Comparison of ENCODE assay signal across 16 cellular contexts in genomic region chr1:206504363-206504713, GRCh38. TPM values are rescaled to one million over a fixed set of nuclear protein-coding genes. Genes with fewer than 3 reads are reported as not detected.
DNase-seq lines count a peak whose midpoint lies in the region; ATAC-seq, FAIRE-seq and TF ChIP-seq lines count a peak whose summit lies in the region.
"Had no signal": no experiment of that assay in that cellular context is flagged by ENCODE, and none has a peak within 500 bp of the region (broad histone marks: within the 10 kb centered on the region; RNA-seq: fewer than 3 reads in every experiment).

No MANE protein-coding gene starts in this region.

- H3K4me1 Mint-ChIP-seq in CD8-positive, alpha-beta T cell (ENCODE audit: low read depth): peaks cover 43% of the 10 kb centered on the region
- peaks cover 45% of the 10 kb centered on the region for H3K4me1 Mint-ChIP-seq in activated CD8-positive, alpha-beta T cell treated with anti-CD3 and anti-CD28 coated beads, Interleukin-2, amount 10 ng/mL, durations not matched to agents 7 days and 5 days (ENCODE audit: low read depth)
- peaks cover 38 to 52% of the 10 kb centered on the region in 2 donors for H3K4me1 Mint-ChIP-seq in natural killer cell

- no peak overlapping the region for H3K4me3 ChIP-seq in A549
- H3K4me3 ChIP-seq in CD8-positive, alpha-beta T cell (ENCODE audit: low read depth, low read length): no peak overlapping the region
- H3K4me3 ChIP-seq: lower lobe of right lung had no signal

- peaks cover 6% of the 10 kb centered on the region for H3K36me3 Mint-ChIP-seq in CD8-positive, alpha-beta T cell
- peaks cover 17% of the 10 kb centered on the region for H3K36me3 Mint-ChIP-seq in activated CD8-positive, alpha-beta T cell treated with anti-CD3 and anti-CD28 coated beads, Interleukin-2, amount 10 ng/mL, durations not matched to agents 7 days and 5 days (ENCODE audit: low read depth)
- no peaks in the 10 kb centered on the region for H3K36me3 Mint-ChIP-seq in natural killer cell
- H3K36me3 Mint-ChIP-seq: brain had no signal

- H3K27ac ChIP-seq in A549: no peak overlapping the region; a peak in 2 of 6 replicates
- H3K27ac ChIP-seq in CD8-positive, alpha-beta T cell (ENCODE audit: low read depth, low read length): no peak overlapping the region

- no peaks in the 10 kb centered on the region for H3K36me3 ChIP-seq in CD8-positive, alpha-beta T cell (ENCODE audit: insufficient read depth, low read length)
- H3K36me3 ChIP-seq: BE2C, lower lobe of right lung had no signal

- intact Hi-C loops in CD8-positive, alpha-beta T cell (cut with DNase I, micrococcal nuclease): no loop called here
- intact Hi-C loops in natural killer cell (cut with micrococcal nuclease): loop anchor here (2.0 kb wide), 1 partner anchor 76 kb away; no protein-coding TSS in a partner anchor

- H3K27ac Mint-ChIP-seq in CD8-positive, alpha-beta T cell: peak overlapping the region; percentile 10
- H3K27ac Mint-ChIP-seq in activated CD8-positive, alpha-beta T cell treated with anti-CD3 and anti-CD28 coated beads, Interleukin-2, amount 10 ng/mL, durations not matched to agents 7 days and 5 days: peak overlapping the region; percentile 53
- H3K27ac Mint-ChIP-seq in natural killer cell: peak overlapping the region; percentile 57 to 81
- H3K27ac Mint-ChIP-seq: nephron progenitor cell had no signal

- H3K4me3 Mint-ChIP-seq in CD8-positive, alpha-beta T cell: no peak overlapping the region
- peak overlapping the region; percentile 9 for H3K4me3 Mint-ChIP-seq in activated CD8-positive, alpha-beta T cell treated with anti-CD3 and anti-CD28 coated beads, Interleukin-2, amount 10 ng/mL, durations not matched to agents 7 days and 5 days
- H3K4me3 Mint-ChIP-seq in natural killer cell: peak overlapping the region; percentile 51
- H3K4me3 Mint-ChIP-seq: nephron progenitor cell had no signal

- no peaks in the 10 kb centered on the region for H3K9me3 ChIP-seq in A549
- no peaks in the 10 kb centered on the region for H3K9me3 ChIP-seq in CD8-positive, alpha-beta T cell (ENCODE audit: low read length)
- H3K9me3 ChIP-seq: BE2C, lower lobe of right lung had no signal

- H3K27me3 Mint-ChIP-seq in CD8-positive, alpha-beta T cell (ENCODE audit: low read depth): peaks cover 4% of the 10 kb centered on the region
- peaks cover 15% of the 10 kb centered on the region for H3K27me3 Mint-ChIP-seq in activated CD8-positive, alpha-beta T cell treated with anti-CD3 and anti-CD28 coated beads, Interleukin-2, amount 10 ng/mL, durations not matched to agents 7 days and 5 days (ENCODE audit: low read depth)
- peaks cover 0 to 6% of the 10 kb centered on the region in 2 donors for H3K27me3 Mint-ChIP-seq in natural killer cell (ENCODE audit: low read depth in 2 of 2)

- peaks cover 26% of the 10 kb centered on the region for H3K4me1 ChIP-seq in A549
- H3K4me1 ChIP-seq in CD8-positive, alpha-beta T cell (ENCODE audit: insufficient read depth, low read length): peaks cover 9% of the 10 kb centered on the region
- H3K4me1 ChIP-seq: BE2C had no signal

- TF ChIP-seq RAD21 in A549 (conservative IDR thresholded peaks at IDR 0.05 in 1 of 2, IDR thresholded peaks at IDR 0.05 in 1 of 2): no peak

- POLR2A ChIA-PET in A549 (lab: Yijun Ruan, JAX): no interaction called here
- POLR2A ChIA-PET in CD8-positive, alpha-beta T cell (lab: Charles Lee): interaction anchor here (1.2 to 1.3 kb wide), 2 partner anchors 21 to 59 kb away, joined by 3 to 4 read pairs; no protein-coding TSS in a partner anchor
- POLR2A ChIA-PET in activated CD8-positive, alpha-beta T cell treated with anti-CD3 and anti-CD28 coated beads, Interleukin-2, amount 10 ng/mL, durations not matched to agents 7 days and 5 days (lab: Charles Lee): interaction anchor here (0.7 to 1.2 kb wide), 2 partner anchors 9 to 12 kb away, joined by 3 to 4 read pairs; no protein-coding TSS in a partner anchor

- DNase-seq in A549 (ENCODE audit: low read depth in 1 of 2, low spot score in 1 of 2): no peak
- no peak for DNase-seq in CD8-positive, alpha-beta T cell
- DNase-seq in activated CD8-positive, alpha-beta T cell treated with anti-CD3 and anti-CD28 coated beads, Interleukin-2, amount 10 ng/mL, durations not matched to agents 7 days and 5 days: no peak
- no peak for DNase-seq in natural killer cell
- DNase-seq in stimulated activated CD4-positive, alpha-beta T cell treated with anti-CD3 and anti-CD28 coated beads, Interleukin-4, amount 100 ng/mL, for 24 hours: no peak
- DNase-seq in RKO (ENCODE audit: low spot score): no peak
- DNase-seq in NCI-H526 (lab: John Stamatoyannopoulos, UW): no peak
- DNase-seq: BE2C, DMS79 treated with DMSO at 0.1 percent for 48 hours, NCI-H187 treated with DMSO at 0.1 percent for 48 hours, NCI-H526 treated with DMSO at 0.1 percent for 48 hours, nephron progenitor cell had no signal

- H3K27me3 ChIP-seq in CD8-positive, alpha-beta T cell (ENCODE audit: insufficient read depth, low read length): no peaks in the 10 kb centered on the region

- TF ChIP-seq EP300 in A549 (IDR thresholded peaks at IDR 0.05): no peak

- ATAC-seq in A549 (no peak), natural killer cell (no peak), HG03571 (IDR thresholded peaks at IDR 0.05; ENCODE audit: unreplicated experiment) (no peak)
- no peak for ATAC-seq in CD8-positive, alpha-beta T cell
- ATAC-seq in activated CD8-positive, alpha-beta T cell treated with anti-CD3 and anti-CD28 coated beads, Interleukin-2, amount 10 ng/mL, durations not matched to agents 7 days and 5 days: no peak
- ATAC-seq: Panc1 had no signal

- no peak for FAIRE-seq in A549 (lab: Jason Lieb, UNC)

- no peaks in the 10 kb centered on the region for H3K9me3 Mint-ChIP-seq in CD8-positive, alpha-beta T cell
- H3K9me3 Mint-ChIP-seq in activated CD8-positive, alpha-beta T cell treated with anti-CD3 and anti-CD28 coated beads, Interleukin-2, amount 10 ng/mL, durations not matched to agents 7 days and 5 days (ENCODE audit: insufficient read depth): no peaks in the 10 kb centered on the region
- H3K9me3 Mint-ChIP-seq in natural killer cell: no peaks in the 10 kb centered on the region
- H3K9me3 Mint-ChIP-seq: nephron progenitor cell had no signal

- TF ChIP-seq CTCF in A549 (IDR thresholded peaks at IDR 0.05): no peak
- no peak for TF ChIP-seq CTCF in CD8-positive, alpha-beta T cell (IDR thresholded peaks at IDR 0.05)
- no peak for TF ChIP-seq CTCF in natural killer cell (IDR thresholded peaks at IDR 0.05)

- no peak for TF ChIP-seq POLR2A in A549 (IDR thresholded peaks at IDR 0.05; ENCODE audit: low read length)

- 38% methylated on average over 3 of the region's 3 CpGs for WGBS in A549 (ENCODE audit: missing lambda C conversion rate)

- CTCF ChIA-PET in A549 (lab: Yijun Ruan, JAX): interaction anchor here (1.3 to 10.1 kb wide), 6 partner anchors 9 to 478 kb away, joined by 3 to 121 read pairs (median 7); no protein-coding TSS in a partner anchor
- CTCF ChIA-PET in CD8-positive, alpha-beta T cell (lab: Charles Lee): interaction anchor here (1.1 to 2.0 kb wide), 3 partner anchors 14 to 42 kb away, joined by 4 to 8 read pairs (median 7); no protein-coding TSS in a partner anchor
- CTCF ChIA-PET in activated CD8-positive, alpha-beta T cell treated with anti-CD3 and anti-CD28 coated beads, Interleukin-2, amount 10 ng/mL, durations not matched to agents 7 days and 5 days (lab: Charles Lee): interaction anchor here (1.0 to 2.8 kb wide), 5 partner anchors 14 to 154 kb away, joined by 3 to 14 read pairs (median 5); partner anchors contain the start of gene IKBKE

- peak overlapping the region; percentile 47; the same call in 2 of the 3 replicates for H3K4me2 ChIP-seq in A549

TF ChIP-seq in A549, 52 proteins besides CTCF, POLR2A, EP300 and RAD21:
- TF ChIP-seq NR3C1 (IDR thresholded peaks at IDR 0.05): no peak
- TF ChIP-seq BHLHE40 (IDR thresholded peaks at IDR 0.05; ENCODE audit: low read depth, low read length): no peak

RNA-seq across cellular contexts. Expression of gene RASSF5, which starts 3.0 kb away (rescaled TPM):
- polyA plus RNA-seq in A549 (2011; rRNA removed) (2.0 and 2.2 TPM in 2 replicates), A549 (2017; fragmentation: RNase III; extraction: RNeasy Plus Mini Kit Qiagen cat#74134 plus additional on column Dnase treatment) (1.4 to 2.2 TPM (median 1.9 TPM) in 3 replicates)
- 0.82 and 1.0 TPM in 2 replicates for polyA plus RNA-seq in A549 (2012; cell fraction: cytosol; rRNA removed)
- polyA plus RNA-seq in A549 (2012; cell fraction: nucleus; rRNA removed): 1.1 and 1.2 TPM in 2 replicates
- polyA minus RNA-seq in A549 (2011; rRNA and poly(A)+ RNA removed): 4.7 and 6.6 TPM in 2 replicates
- 100 to 1,000 TPM; 209 to 213 TPM for total RNA-seq in CD8-positive, alpha-beta T cell
- total RNA-seq in activated CD8-positive, alpha-beta T cell treated with anti-CD3 and anti-CD28 coated beads, Interleukin-2, amount 10 ng/mL, durations not matched to agents 7 days and 5 days: 100 to 1,000 TPM; 192 to 195 TPM
- total RNA-seq in natural killer cell: 100 to 1,000 TPM; 231 to 333 (median 279) TPM

RNA-seq across cellular contexts. Expression of gene IKBKE, which starts 34.1 kb away (rescaled TPM):
- 6.3 and 6.4 TPM in 2 replicates for polyA plus RNA-seq in A549 (2011; rRNA removed)
- 8.7 and 9.4 TPM in 2 replicates for polyA plus RNA-seq in A549 (2012; cell fraction: cytosol; rRNA removed)
- polyA plus RNA-seq in A549 (2012; cell fraction: nucleus; rRNA removed): 13.6 and 15.4 TPM in 2 replicates
- polyA plus RNA-seq in A549 (2017; fragmentation: RNase III; extraction: RNeasy Plus Mini Kit Qiagen cat#74134 plus additional on column Dnase treatment): 6.3 to 7.2 TPM (median 6.8 TPM) in 3 replicates
- 10.5 and 11.4 TPM in 2 replicates for polyA minus RNA-seq in A549 (2011; rRNA and poly(A)+ RNA removed)
- total RNA-seq in CD8-positive, alpha-beta T cell: 10 to 100 TPM; 24.6 to 25.2 TPM
- total RNA-seq in activated CD8-positive, alpha-beta T cell treated with anti-CD3 and anti-CD28 coated beads, Interleukin-2, amount 10 ng/mL, durations not matched to agents 7 days and 5 days: 10 to 100 TPM; 68.3 to 70.1 TPM
- total RNA-seq in natural killer cell: 10 to 100 TPM; 31.6 to 34.6 (median 32.2) TPM

Comparison
In these comparisons a context has a peak if more than half of its experiments do, and no peak if none do; other contexts are left out.
1. H3K27ac Mint-ChIP-seq: peak in every context shown above with its lines; median percentile 69 in natural killer cell; 53 in activated CD8-positive, alpha-beta T cell treated with anti-CD3 and anti-CD28 coated beads, Interleukin-2, amount 10 ng/mL, durations not matched to agents 7 days and 5 days; 10 in CD8-positive, alpha-beta T cell.